ENCODE assay signal across 1 cellular context in genomic region chr10:43647576-43647975, GRCh38.
TF ChIP-seq lines count a peak whose summit lies in the region.

No MANE protein-coding gene starts in this region.

TF ChIP-seq in WTC11, 78 proteins besides CTCF, POLR2A, EP300 and RAD21 (continued from another document):
- TF ChIP-seq, protein P1, sequence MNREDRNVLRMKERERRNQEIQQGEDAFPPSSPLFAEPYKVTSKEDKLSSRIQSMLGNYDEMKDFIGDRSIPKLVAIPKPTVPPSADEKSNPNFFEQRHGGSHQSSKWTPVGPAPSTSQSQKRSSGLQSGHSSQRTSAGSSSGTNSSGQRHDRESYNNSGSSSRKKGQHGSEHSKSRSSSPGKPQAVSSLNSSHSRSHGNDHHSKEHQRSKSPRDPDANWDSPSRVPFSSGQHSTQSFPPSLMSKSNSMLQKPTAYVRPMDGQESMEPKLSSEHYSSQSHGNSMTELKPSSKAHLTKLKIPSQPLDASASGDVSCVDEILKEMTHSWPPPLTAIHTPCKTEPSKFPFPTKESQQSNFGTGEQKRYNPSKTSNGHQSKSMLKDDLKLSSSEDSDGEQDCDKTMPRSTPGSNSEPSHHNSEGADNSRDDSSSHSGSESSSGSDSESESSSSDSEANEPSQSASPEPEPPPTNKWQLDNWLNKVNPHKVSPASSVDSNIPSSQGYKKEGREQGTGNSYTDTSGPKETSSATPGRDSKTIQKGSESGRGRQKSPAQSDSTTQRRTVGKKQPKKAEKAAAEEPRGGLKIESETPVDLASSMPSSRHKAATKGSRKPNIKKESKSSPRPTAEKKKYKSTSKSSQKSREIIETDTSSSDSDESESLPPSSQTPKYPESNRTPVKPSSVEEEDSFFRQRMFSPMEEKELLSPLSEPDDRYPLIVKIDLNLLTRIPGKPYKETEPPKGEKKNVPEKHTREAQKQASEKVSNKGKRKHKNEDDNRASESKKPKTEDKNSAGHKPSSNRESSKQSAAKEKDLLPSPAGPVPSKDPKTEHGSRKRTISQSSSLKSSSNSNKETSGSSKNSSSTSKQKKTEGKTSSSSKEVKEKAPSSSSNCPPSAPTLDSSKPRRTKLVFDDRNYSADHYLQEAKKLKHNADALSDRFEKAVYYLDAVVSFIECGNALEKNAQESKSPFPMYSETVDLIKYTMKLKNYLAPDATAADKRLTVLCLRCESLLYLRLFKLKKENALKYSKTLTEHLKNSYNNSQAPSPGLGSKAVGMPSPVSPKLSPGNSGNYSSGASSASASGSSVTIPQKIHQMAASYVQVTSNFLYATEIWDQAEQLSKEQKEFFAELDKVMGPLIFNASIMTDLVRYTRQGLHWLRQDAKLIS (CRISPR knock-in tag; IDR thresholded peaks at IDR 0.05; ENCODE audit: borderline replicate concordance), result no peak
- TF ChIP-seq ZNF138 (CRISPR knock-in tag; conservative IDR thresholded peaks at IDR 0.05), result no peak
TF ChIP-seq in WTC11: peak in this region for 0.
